Comparison of ENCODE assay signal across 28 cellular contexts in genomic region chr2:132270255-132270654, GRCh38.
"Had no signal": no experiment of that assay in that cellular context is flagged by ENCODE, and none has a peak within 500 bp of the region (broad histone marks: within the 10 kb centered on the region; RNA-seq: fewer than 3 reads in every experiment).

No MANE protein-coding gene starts in this region.

- H3K36me3 ChIP-seq: adrenal gland, colonic mucosa, neutrophil, right lobe of liver, transverse colon, uterus, WERI-Rb-1 had no signal

- H3K9me3 ChIP-seq: adrenal gland, body of pancreas, colonic mucosa, neutrophil, right lobe of liver, testis, transverse colon, uterus had no signal

- ATAC-seq: activated CD4-positive, CD25-positive, alpha-beta regulatory T cell treated with anti-CD3 and anti-CD28 coated beads, Interleukin-2, amount 50 U/mL, for 24 hours; body of pancreas; left cardiac atrium; left ventricle myocardium superior; right lobe of liver; stimulated activated naive CD8-positive, alpha-beta T cell treated with anti-CD3 and anti-CD28 coated beads, Interleukin-15, Interleukin-2, amounts not matched to agents 100 U/mL and 50 U/mL, for 24 hours had no signal

- DNase-seq: activated CD4-positive, alpha-beta memory T cell treated with anti-CD3 and anti-CD28 coated beads for 36 hours; activated CD8-positive, alpha-beta memory T cell treated with anti-CD3 and anti-CD28 coated beads, Interleukin-2, amount 50 U/mL, for 4 hours; activated effector memory CD4-positive, alpha-beta T cell treated with anti-CD3 and anti-CD28 coated beads, Interleukin-2, amount 50 U/mL, for 16 hours; activated naive CD4-positive, alpha-beta T cell treated with anti-CD3 and anti-CD28 coated beads for 36 hours; activated naive CD8-positive, alpha-beta T cell treated with anti-CD3 and anti-CD28 coated beads for 36 hours; activated T-cell treated with anti-CD3 and anti-CD28 coated beads, Interleukin-2, amount 50 U/mL, for 1 hour; adrenal gland; aorta; body of pancreas; colonic mucosa; effector CD8-positive, alpha-beta T cell; glutamatergic neuron; hippocampal formation; left cardiac atrium; left ventricle myocardium superior; naive B cell; nephron progenitor cell; right lobe of liver; stimulated activated CD4-positive, alpha-beta T cell treated with anti-CD3 and anti-CD28 coated beads, Interleukin-12 subunit alpha, Interleukin-12 subunit beta, amount 100 ng/mL, for 4 hours; stimulated activated CD4-positive, alpha-beta T cell treated with anti-CD3 and anti-CD28 coated beads, Interleukin-4, amount 100 ng/mL, for 1 hour; stimulated activated naive CD8-positive, alpha-beta T cell treated with anti-CD3 and anti-CD28 coated beads, Interleukin-15, Interleukin-2, amounts not matched to agents 100 U/mL and 50 U/mL, for 24 hours; T1000; testis; transverse colon; uterus; WERI-Rb-1 had no signal

- H3K4me3 ChIP-seq: adrenal gland, body of pancreas, colonic mucosa, right lobe of liver, testis, transverse colon, uterus had no signal

- H3K27me3 ChIP-seq: adrenal gland, body of pancreas, colonic mucosa, right lobe of liver, testis, transverse colon, uterus had no signal

- H3K4me1 ChIP-seq: colonic mucosa, right lobe of liver, uterus had no signal

- H3K27ac ChIP-seq: adrenal gland, body of pancreas, colonic mucosa, neutrophil, right lobe of liver, testis, transverse colon, uterus, WERI-Rb-1 had no signal
